Comparison of ENCODE assay signal across 29 cellular contexts in genomic region chr11:1168721-1169161, GRCh38. TPM values are rescaled to one million over a fixed set of nuclear protein-coding genes. Genes with fewer than 3 reads are reported as not detected.
"Had no signal": no experiment of that assay in that cellular context is flagged by ENCODE, and none has a peak within 500 bp of the region (broad histone marks: within the 10 kb centered on the region; RNA-seq: fewer than 3 reads in every experiment).

No MANE protein-coding gene starts in this region.

- ATAC-seq: activated CD4-positive, CD25-positive, alpha-beta regulatory T cell treated with anti-CD3 and anti-CD28 coated beads, Interleukin-2, amount 50 U/mL, for 24 hours; activated CD8-positive, alpha-beta memory T cell treated with anti-CD3 and anti-CD28 coated beads, Interleukin-2, amount 10 ng/mL, durations not matched to agents 7 days and 5 days; activated CD8-positive, alpha-beta T cell treated with anti-CD3 and anti-CD28 coated beads for 36 hours; heart right ventricle; left lung; natural killer cell treated with Interleukin-12 subunit alpha and Interleukin-12 subunit beta and Interleukin-15 and Interleukin-18, amount 100 ng/mL, for 72 hours; sciatic nerve; stimulated activated memory B cell treated with anti-CD40 and anti-IgM and Interleukin-4, amounts not matched to agents 10 μg/mL and 1 μg/mL and 100 μg/mL, for 72 hours; T-cell had no signal

- H3K4me3 ChIP-seq: adrenal gland, coronary artery, heart right ventricle, left lung, pancreas, smooth muscle cell, stomach, suprapubic skin, tibial nerve, uterus had no signal

- H3K27me3 Mint-ChIP-seq: activated CD4-positive, alpha-beta T cell treated with anti-CD3 and anti-CD28 coated beads, Interleukin-2, amount 10 ng/mL, durations not matched to agents 24 days and 14 days; activated CD8-positive, alpha-beta memory T cell treated with anti-CD3 and anti-CD28 coated beads, Interleukin-2, amount 10 ng/mL, durations not matched to agents 7 days and 5 days; activated CD8-positive, alpha-beta T cell treated with anti-CD3 and anti-CD28 coated beads for 36 hours; activated naive CD8-positive, alpha-beta T cell; central memory CD8-positive, alpha-beta T cell; natural killer cell treated with Interleukin-12 subunit alpha and Interleukin-12 subunit beta and Interleukin-15 and Interleukin-18, amount 100 ng/mL, for 72 hours had no signal

- H3K27ac Mint-ChIP-seq: activated CD4-positive, alpha-beta T cell treated with anti-CD3 and anti-CD28 coated beads, Interleukin-2, amount 10 ng/mL, durations not matched to agents 24 days and 14 days; activated CD8-positive, alpha-beta memory T cell treated with anti-CD3 and anti-CD28 coated beads, Interleukin-2, amount 10 ng/mL, durations not matched to agents 7 days and 5 days; activated CD8-positive, alpha-beta T cell treated with anti-CD3 and anti-CD28 coated beads for 36 hours; activated naive CD8-positive, alpha-beta T cell; endodermal cell; natural killer cell treated with Interleukin-12 subunit alpha and Interleukin-12 subunit beta and Interleukin-15 and Interleukin-18, amount 100 ng/mL, for 72 hours; stimulated activated memory B cell treated with anti-CD40 and anti-IgM and Interleukin-4, amounts not matched to agents 10 μg/mL and 1 μg/mL and 100 μg/mL, for 72 hours; T-cell; T-helper 2 cell treated with Interferon-gamma antibody and Interleukin-4, amounts not matched to agents 5 μg/mL and 100 μg/mL, for 36 hours had no signal

- H3K27me3 ChIP-seq: adrenal gland, neutrophil, pancreas, tibial nerve, uterus had no signal

- H3K36me3 ChIP-seq: adrenal gland, heart right ventricle, left lung, neutrophil, pancreas, suprapubic skin, tibial nerve, uterus had no signal

- H3K4me3 Mint-ChIP-seq: activated CD4-positive, alpha-beta T cell treated with anti-CD3 and anti-CD28 coated beads, Interleukin-2, amount 10 ng/mL, durations not matched to agents 24 days and 14 days; activated CD8-positive, alpha-beta memory T cell treated with anti-CD3 and anti-CD28 coated beads, Interleukin-2, amount 10 ng/mL, durations not matched to agents 7 days and 5 days; activated CD8-positive, alpha-beta T cell treated with anti-CD3 and anti-CD28 coated beads for 36 hours; activated naive CD8-positive, alpha-beta T cell; central memory CD8-positive, alpha-beta T cell; endodermal cell; natural killer cell treated with Interleukin-12 subunit alpha and Interleukin-12 subunit beta and Interleukin-15 and Interleukin-18, amount 100 ng/mL, for 72 hours; stimulated activated memory B cell treated with anti-CD40 and anti-IgM and Interleukin-4, amounts not matched to agents 10 μg/mL and 1 μg/mL and 100 μg/mL, for 72 hours; T-cell; T-helper 2 cell treated with Interferon-gamma antibody and Interleukin-4, amounts not matched to agents 5 μg/mL and 100 μg/mL, for 36 hours had no signal

- H3K4me1 Mint-ChIP-seq: activated CD4-positive, alpha-beta T cell treated with anti-CD3 and anti-CD28 coated beads, Interleukin-2, amount 10 ng/mL, durations not matched to agents 24 days and 14 days; activated CD8-positive, alpha-beta memory T cell treated with anti-CD3 and anti-CD28 coated beads, Interleukin-2, amount 10 ng/mL, durations not matched to agents 7 days and 5 days; central memory CD8-positive, alpha-beta T cell; endodermal cell; stimulated activated memory B cell treated with anti-CD40 and anti-IgM and Interleukin-4, amounts not matched to agents 10 μg/mL and 1 μg/mL and 100 μg/mL, for 72 hours; T-cell had no signal

- H3K36me3 Mint-ChIP-seq: activated CD8-positive, alpha-beta memory T cell treated with anti-CD3 and anti-CD28 coated beads, Interleukin-2, amount 10 ng/mL, durations not matched to agents 7 days and 5 days; activated naive CD8-positive, alpha-beta T cell; natural killer cell treated with Interleukin-12 subunit alpha and Interleukin-12 subunit beta and Interleukin-15 and Interleukin-18, amount 100 ng/mL, for 72 hours; stimulated activated memory B cell treated with anti-CD40 and anti-IgM and Interleukin-4, amounts not matched to agents 10 μg/mL and 1 μg/mL and 100 μg/mL, for 72 hours; T-cell had no signal

- H3K9me3 ChIP-seq: adrenal gland, neutrophil, pancreas, stomach, suprapubic skin, uterus had no signal

- DNase-seq: activated CD4-positive, alpha-beta T cell treated with anti-CD3 and anti-CD28 coated beads, Interleukin-2, amount 10 ng/mL, durations not matched to agents 24 days and 14 days; activated CD8-positive, alpha-beta memory T cell treated with anti-CD3 and anti-CD28 coated beads, Interleukin-2, amount 10 ng/mL, durations not matched to agents 7 days and 5 days; activated CD8-positive, alpha-beta T cell treated with anti-CD3 and anti-CD28 coated beads for 36 hours; activated T-cell treated with anti-CD3 and anti-CD28 coated beads, Interleukin-2, amount 50 U/mL, for 1 hour; adrenal gland; endodermal cell; heart right ventricle; stimulated activated CD4-positive, alpha-beta T cell treated with anti-CD3 and anti-CD28 coated beads, Interleukin-15, amount 100 ng/mL, for 24 hours; stomach; T-cell; uterus had no signal

- H3K27ac ChIP-seq: adrenal gland, coronary artery, heart right ventricle, left lung, neutrophil, pancreas, stomach, suprapubic skin, tibial nerve, uterus, VCaP had no signal

- H3K4me1 ChIP-seq: adrenal gland, heart right ventricle, left lung, pancreas, stomach, suprapubic skin, tibial nerve, uterus had no signal

RNA-seq across cellular contexts. Expression of gene MUC5AC, which starts 11.0 kb away (rescaled TPM):
- total RNA-seq: activated CD4-positive, alpha-beta T cell treated with anti-CD3 and anti-CD28 coated beads, Interleukin-2, amount 10 ng/mL, durations not matched to agents 24 days and 14 days; activated CD8-positive, alpha-beta memory T cell treated with anti-CD3 and anti-CD28 coated beads, Interleukin-2, amount 10 ng/mL, durations not matched to agents 7 days and 5 days; activated CD8-positive, alpha-beta T cell treated with anti-CD3 and anti-CD28 coated beads for 36 hours; astrocyte; endodermal cell; fibroblast of villous mesenchyme; heart right ventricle; kidney epithelial cell; natural killer cell treated with Interleukin-12 subunit alpha and Interleukin-12 subunit beta and Interleukin-15 and Interleukin-18, amount 100 ng/mL, for 72 hours; smooth muscle cell; suprapubic skin; tibial nerve had no signal

RNA-seq across cellular contexts. Expression of gene MUC5B, which starts 54.1 kb away (rescaled TPM):
- total RNA-seq: activated CD4-positive, alpha-beta T cell treated with anti-CD3 and anti-CD28 coated beads, Interleukin-2, amount 10 ng/mL, durations not matched to agents 24 days and 14 days; activated CD8-positive, alpha-beta memory T cell treated with anti-CD3 and anti-CD28 coated beads, Interleukin-2, amount 10 ng/mL, durations not matched to agents 7 days and 5 days; activated CD8-positive, alpha-beta T cell treated with anti-CD3 and anti-CD28 coated beads for 36 hours; astrocyte; endodermal cell; fibroblast of villous mesenchyme; heart right ventricle; kidney epithelial cell; natural killer cell treated with Interleukin-12 subunit alpha and Interleukin-12 subunit beta and Interleukin-15 and Interleukin-18, amount 100 ng/mL, for 72 hours; smooth muscle cell had no signal
